Comparison of ENCODE assay signal across 1 cellular context in the genomic region with DNA sequence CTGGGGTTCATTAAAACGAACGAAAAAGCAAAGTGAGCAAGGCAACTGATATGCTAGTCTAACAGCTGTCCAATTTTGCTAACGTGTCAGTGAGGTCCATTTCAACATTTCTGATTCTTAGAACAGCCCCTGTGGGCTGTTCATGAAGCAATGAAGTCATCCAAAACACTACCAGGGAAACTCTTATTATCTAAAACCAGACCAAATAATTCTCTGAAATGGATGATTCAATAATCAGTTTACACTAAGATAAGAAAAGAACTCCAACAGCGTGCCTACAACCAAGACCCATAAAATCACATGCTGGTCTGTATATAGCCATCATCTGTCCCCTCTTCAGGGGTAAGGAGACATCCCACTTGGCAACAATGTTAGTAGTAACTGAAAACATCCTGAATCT.
TF ChIP-seq lines count a peak whose summit lies in the region.

No MANE protein-coding gene starts in this region.

TF ChIP-seq in HEK293, 187 proteins besides CTCF, POLR2A, EP300 and RAD21 (continued from another document):
- TF ChIP-seq, protein P1, sequence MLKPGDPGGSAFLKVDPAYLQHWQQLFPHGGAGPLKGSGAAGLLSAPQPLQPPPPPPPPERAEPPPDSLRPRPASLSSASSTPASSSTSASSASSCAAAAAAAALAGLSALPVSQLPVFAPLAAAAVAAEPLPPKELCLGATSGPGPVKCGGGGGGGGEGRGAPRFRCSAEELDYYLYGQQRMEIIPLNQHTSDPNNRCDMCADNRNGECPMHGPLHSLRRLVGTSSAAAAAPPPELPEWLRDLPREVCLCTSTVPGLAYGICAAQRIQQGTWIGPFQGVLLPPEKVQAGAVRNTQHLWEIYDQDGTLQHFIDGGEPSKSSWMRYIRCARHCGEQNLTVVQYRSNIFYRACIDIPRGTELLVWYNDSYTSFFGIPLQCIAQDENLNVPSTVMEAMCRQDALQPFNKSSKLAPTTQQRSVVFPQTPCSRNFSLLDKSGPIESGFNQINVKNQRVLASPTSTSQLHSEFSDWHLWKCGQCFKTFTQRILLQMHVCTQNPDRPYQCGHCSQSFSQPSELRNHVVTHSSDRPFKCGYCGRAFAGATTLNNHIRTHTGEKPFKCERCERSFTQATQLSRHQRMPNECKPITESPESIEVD (tag by site-specific recombination; IDR thresholded peaks at IDR 0.05) = peak; percentile 80
- peak; percentile 12; the same call in 1 of the 2 replicates for TF ChIP-seq GLIS1 (tag by site-specific recombination; IDR thresholded peaks at IDR 0.05)
- TF ChIP-seq, protein P2, sequence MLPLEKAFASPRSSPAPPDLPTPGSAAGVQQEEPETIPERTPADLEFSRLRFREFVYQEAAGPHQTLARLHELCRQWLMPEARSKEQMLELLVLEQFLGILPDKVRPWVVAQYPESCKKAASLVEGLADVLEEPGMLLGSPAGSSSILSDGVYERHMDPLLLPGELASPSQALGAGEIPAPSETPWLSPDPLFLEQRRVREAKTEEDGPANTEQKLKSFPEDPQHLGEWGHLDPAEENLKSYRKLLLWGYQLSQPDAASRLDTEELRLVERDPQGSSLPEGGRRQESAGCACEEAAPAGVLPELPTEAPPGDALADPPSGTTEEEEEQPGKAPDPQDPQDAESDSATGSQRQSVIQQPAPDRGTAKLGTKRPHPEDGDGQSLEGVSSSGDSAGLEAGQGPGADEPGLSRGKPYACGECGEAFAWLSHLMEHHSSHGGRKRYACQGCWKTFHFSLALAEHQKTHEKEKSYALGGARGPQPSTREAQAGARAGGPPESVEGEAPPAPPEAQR (tag by site-specific recombination; IDR thresholded peaks at IDR 0.05) = no peak
- TF ChIP-seq, protein P3, sequence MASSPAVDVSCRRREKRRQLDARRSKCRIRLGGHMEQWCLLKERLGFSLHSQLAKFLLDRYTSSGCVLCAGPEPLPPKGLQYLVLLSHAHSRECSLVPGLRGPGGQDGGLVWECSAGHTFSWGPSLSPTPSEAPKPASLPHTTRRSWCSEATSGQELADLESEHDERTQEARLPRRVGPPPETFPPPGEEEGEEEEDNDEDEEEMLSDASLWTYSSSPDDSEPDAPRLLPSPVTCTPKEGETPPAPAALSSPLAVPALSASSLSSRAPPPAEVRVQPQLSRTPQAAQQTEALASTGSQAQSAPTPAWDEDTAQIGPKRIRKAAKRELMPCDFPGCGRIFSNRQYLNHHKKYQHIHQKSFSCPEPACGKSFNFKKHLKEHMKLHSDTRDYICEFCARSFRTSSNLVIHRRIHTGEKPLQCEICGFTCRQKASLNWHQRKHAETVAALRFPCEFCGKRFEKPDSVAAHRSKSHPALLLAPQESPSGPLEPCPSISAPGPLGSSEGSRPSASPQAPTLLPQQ (tag by site-specific recombination; IDR thresholded peaks at IDR 0.05) = peak; percentile 29; the same call in 1 of the 2 replicates
- TF ChIP-seq SCRT2 (tag by site-specific recombination; IDR thresholded peaks at IDR 0.05) = no peak
- no peak for TF ChIP-seq ZNF248 (tag by site-specific recombination; IDR thresholded peaks at IDR 0.05)
- peak; percentile 50 for TF ChIP-seq ZEB2 (tag by site-specific recombination; IDR thresholded peaks at IDR 0.05)
- TF ChIP-seq MZF1 (tag by site-specific recombination; IDR thresholded peaks at IDR 0.05; ENCODE audit: borderline replicate concordance) = no peak
- TF ChIP-seq BCL11B (tag by site-specific recombination; IDR thresholded peaks at IDR 0.05; ENCODE audit: low read depth) = no peak
- TF ChIP-seq ZNF660 (tag by site-specific recombination; IDR thresholded peaks at IDR 0.05) = 0 out of 2 replicates have a peak, but pooled peaks have one; percentile 35
- no peak for TF ChIP-seq OVOL3 (tag by site-specific recombination; IDR thresholded peaks at IDR 0.05)
- TF ChIP-seq ZBTB21 (tag by site-specific recombination; IDR thresholded peaks at IDR 0.05) = peak; percentile 26; the same call in 1 of the 2 replicates
- TF ChIP-seq ZNF629 (tag by site-specific recombination; IDR thresholded peaks at IDR 0.05) = peak; percentile 57
